In genomic region chr4:2248821-2249261, GRCh38 we compare ENCODE assay signal across 19 cellular contexts. TPM values are rescaled to one million over a fixed set of nuclear protein-coding genes. Genes with fewer than 3 reads are reported as not detected.
DNase-seq lines count a peak whose midpoint lies in the region; ATAC-seq and TF ChIP-seq lines count a peak whose summit lies in the region.
"Had no signal": no experiment of that assay in that cellular context is flagged by ENCODE, and none has a peak within 500 bp of the region (broad histone marks: within the 10 kb centered on the region; RNA-seq: fewer than 3 reads in every experiment).

No MANE protein-coding gene starts in this region.

- H3K4me3 ChIP-seq in Peyer's patch = no peak overlapping the region
- H3K4me3 ChIP-seq in testis = no peak overlapping the region
- H3K4me3 ChIP-seq: BLaER1 treated with 17β-estradiol and CSF1 and Interleukin-3, amounts not matched to agents 10 nM and 100 nM; SK-N-MC; smooth muscle cell; stomach had no signal

- TF ChIP-seq CTCF in natural killer cell (IDR thresholded peaks at IDR 0.05) (no peak), Peyer's patch (IDR thresholded peaks at IDR 0.05) (no peak), testis (IDR thresholded peaks at IDR 0.05) (no peak), GM13977 (IDR thresholded peaks at IDR 0.05; ENCODE audit: extremely low read depth, insufficient read depth, missing control alignments) (no peak)

- H3K9me3 Mint-ChIP-seq in natural killer cell = no peaks in the 10 kb centered on the region
- H3K9me3 Mint-ChIP-seq in natural killer cell treated with Interleukin-12 subunit alpha and Interleukin-12 subunit beta and Interleukin-15 and Interleukin-18, amount 100 ng/mL, for 72 hours = no peaks in the 10 kb centered on the region
- H3K9me3 Mint-ChIP-seq: activated naive CD8-positive, alpha-beta T cell treated with anti-CD3 and anti-CD28 coated beads for 36 hours; memory B cell had no signal

- H3K27ac ChIP-seq in Peyer's patch (no peak overlapping the region), testis (no peak overlapping the region)
- H3K27ac ChIP-seq: SK-N-MC, stomach had no signal

- intact Hi-C loops in natural killer cell (cut with micrococcal nuclease) = no loop called here
- intact Hi-C loops in testis (cut with DNase I; ENCODE audit: low total_unique reads) = no loop called here

- H3K36me3 ChIP-seq in Peyer's patch = peaks cover 0 to 58% (median 0%) of the 10 kb centered on the region in 3 donors
- H3K36me3 ChIP-seq in testis (ENCODE audit: low read depth, missing control alignments) = no peaks in the 10 kb centered on the region

- TF ChIP-seq POLR2A in Peyer's patch (IDR thresholded peaks at IDR 0.05) (no peak), testis (IDR thresholded peaks at IDR 0.05) (no peak)

- no peak overlapping the region for H3K4me3 Mint-ChIP-seq in natural killer cell
- no peak overlapping the region for H3K4me3 Mint-ChIP-seq in natural killer cell treated with Interleukin-12 subunit alpha and Interleukin-12 subunit beta and Interleukin-15 and Interleukin-18, amount 100 ng/mL, for 72 hours
- H3K4me3 Mint-ChIP-seq: activated naive CD8-positive, alpha-beta T cell treated with anti-CD3 and anti-CD28 coated beads for 36 hours; memory B cell had no signal

- H3K4me1 Mint-ChIP-seq in natural killer cell = peaks cover 7 to 11% of the 10 kb centered on the region in 2 donors
- H3K4me1 Mint-ChIP-seq in natural killer cell treated with Interleukin-12 subunit alpha and Interleukin-12 subunit beta and Interleukin-15 and Interleukin-18, amount 100 ng/mL, for 72 hours (ENCODE audit: low read depth in 2 of 2) = peaks cover 10 to 12% of the 10 kb centered on the region in 2 donors

- DNase-seq in natural killer cell (peak; percentile 14), Peyer's patch (peak in 2 of 3 donors; percentile 13 to 46), iPS-NIHi7 (ENCODE audit: extremely low spot score) (peak; percentile 2), testis (peak; percentile 13), GM13977 (ENCODE audit: low spot score) (no peak)
- DNase-seq in natural killer cell treated with Interleukin-12 subunit alpha and Interleukin-12 subunit beta and Interleukin-15 and Interleukin-18, amount 100 ng/mL, for 72 hours (ENCODE audit: low spot score) = no peak
- DNase-seq in activated T-cell treated with anti-CD3 and anti-CD28 coated beads, Interleukin-2, amount 50 U/mL, for 1 hour = no peak
- DNase-seq: activated naive CD8-positive, alpha-beta T cell treated with anti-CD3 and anti-CD28 coated beads for 36 hours; DMS79; effector CD8-positive, alpha-beta T cell; NCI-H1694; NCI-H510A; OCI-M1 had no signal

- H3K27me3 Mint-ChIP-seq in natural killer cell (ENCODE audit: low read depth in 2 of 2) = no peaks in the 10 kb centered on the region
- no peaks in the 10 kb centered on the region for H3K27me3 Mint-ChIP-seq in natural killer cell treated with Interleukin-12 subunit alpha and Interleukin-12 subunit beta and Interleukin-15 and Interleukin-18, amount 100 ng/mL, for 72 hours
- H3K27me3 Mint-ChIP-seq: activated naive CD8-positive, alpha-beta T cell treated with anti-CD3 and anti-CD28 coated beads for 36 hours; memory B cell had no signal

- no peak for ATAC-seq in natural killer cell
- no peak for ATAC-seq in natural killer cell treated with Interleukin-12 subunit alpha and Interleukin-12 subunit beta and Interleukin-15 and Interleukin-18, amount 100 ng/mL, for 72 hours
- no peak for ATAC-seq in GM21825 (IDR thresholded peaks at IDR 0.05; ENCODE audit: unreplicated experiment)

- no peaks in the 10 kb centered on the region for H3K27me3 ChIP-seq in Peyer's patch
- H3K27me3 ChIP-seq in testis = no peaks in the 10 kb centered on the region
- H3K27me3 ChIP-seq: BLaER1 treated with 17β-estradiol and CSF1 and Interleukin-3, amounts not matched to agents 10 nM and 100 nM; stomach had no signal

- H3K36me3 Mint-ChIP-seq in natural killer cell = no peaks in the 10 kb centered on the region
- H3K36me3 Mint-ChIP-seq in natural killer cell treated with Interleukin-12 subunit alpha and Interleukin-12 subunit beta and Interleukin-15 and Interleukin-18, amount 100 ng/mL, for 72 hours = no peaks in the 10 kb centered on the region
- H3K36me3 Mint-ChIP-seq: activated naive CD8-positive, alpha-beta T cell treated with anti-CD3 and anti-CD28 coated beads for 36 hours had no signal

- peak overlapping the region in 1 of 2 donors; percentile 38 for H3K27ac Mint-ChIP-seq in natural killer cell
- no peak overlapping the region for H3K27ac Mint-ChIP-seq in natural killer cell treated with Interleukin-12 subunit alpha and Interleukin-12 subunit beta and Interleukin-15 and Interleukin-18, amount 100 ng/mL, for 72 hours
- H3K27ac Mint-ChIP-seq: activated naive CD8-positive, alpha-beta T cell treated with anti-CD3 and anti-CD28 coated beads for 36 hours; memory B cell had no signal

- in situ Hi-C loops in GM13977 (cut with MboI; ENCODE audit: low pct_unique_long_range_greater_than_20kb, low sequenced_read_pairs, unreplicated experiment) = no loop called here

- no peaks in the 10 kb centered on the region for H3K9me3 ChIP-seq in Peyer's patch
- H3K9me3 ChIP-seq in testis = no peaks in the 10 kb centered on the region
- H3K9me3 ChIP-seq: BLaER1 treated with 17β-estradiol and CSF1 and Interleukin-3, amounts not matched to agents 10 nM and 100 nM; stomach had no signal

- WGBS in testis, 2 donors = 74 to 77% methylated on average over 7 to 10 of the region's 10 CpGs

- H3K4me1 ChIP-seq in Peyer's patch (peaks cover 0 to 20% (median 0%) of the 10 kb centered on the region in 4 donors), testis (peaks cover 13% of the 10 kb centered on the region)

RNA-seq across cellular contexts. Expression of gene HAUS3, which starts 6.9 kb away (rescaled TPM):
- total RNA-seq in natural killer cell (10 to 100 TPM; 38.0 to 50.3 (median 49.4) TPM), Peyer's patch (10 to 100 TPM in 1 of 4 donors, 1 to 10 TPM in 3; 8.6 to 11.6 (median 9.0) TPM), testis (10 to 100 TPM; 40.1 to 44.0 TPM)
- total RNA-seq in natural killer cell treated with Interleukin-12 subunit alpha and Interleukin-12 subunit beta and Interleukin-15 and Interleukin-18, amount 100 ng/mL, for 72 hours = 10 to 100 TPM; 17.6 to 30.0 TPM
- 13.8 TPM for polyA plus RNA-seq in testis (ENCODE audit: insufficient read depth, low read depth, low replicate concordance)

RNA-seq across cellular contexts. Expression of gene POLN, which starts 6.9 kb away (rescaled TPM):
- total RNA-seq in natural killer cell = 1 to 10 TPM; 2.6 to 6.9 (median 3.3) TPM
- 1 to 10 TPM; 3.8 to 6.1 TPM for total RNA-seq in natural killer cell treated with Interleukin-12 subunit alpha and Interleukin-12 subunit beta and Interleukin-15 and Interleukin-18, amount 100 ng/mL, for 72 hours
- 1 to 10 TPM in 3 of 4 donors, under 1 TPM in 1; 0.70 to 6.6 (median 3.2) TPM for total RNA-seq in Peyer's patch
- 10 to 100 TPM; 22.9 to 23.7 TPM for total RNA-seq in testis
- 12.2 TPM for polyA plus RNA-seq in testis (ENCODE audit: insufficient read depth, low read depth, low replicate concordance)

RNA-seq across cellular contexts. Expression of gene MXD4, which starts 13.1 kb away (rescaled TPM):
- total RNA-seq in natural killer cell (100 to 1,000 TPM; 141 to 172 (median 166) TPM), Peyer's patch (10 to 100 TPM; 28.9 to 52.5 (median 44.0) TPM), testis (10 to 100 TPM; 73.8 to 76.4 TPM)
- 10 to 100 TPM; 13.9 to 14.5 TPM for total RNA-seq in natural killer cell treated with Interleukin-12 subunit alpha and Interleukin-12 subunit beta and Interleukin-15 and Interleukin-18, amount 100 ng/mL, for 72 hours
- polyA plus RNA-seq in testis (ENCODE audit: insufficient read depth, low read depth, low replicate concordance) = 51.6 TPM

Comparison
In these comparisons a context has a peak if more than half of its experiments do, and no peak if none do; other contexts are left out.
1. DNase-seq: peak in natural killer cell (single experiment), Peyer's patch (2 of 3), iPS-NIHi7 (single experiment) and testis (single experiment); none in natural killer cell treated with Interleukin-12 subunit alpha and Interleukin-12 subunit beta and Interleukin-15 and Interleukin-18, amount 100 ng/mL, for 72 hours (single experiment), GM13977 (single experiment) and activated T-cell treated with anti-CD3 and anti-CD28 coated beads, Interleukin-2, amount 50 U/mL, for 1 hour (single experiment).